21 cellular contexts compared by ENCODE assay signal in genomic region chr1:101193733-101194169, GRCh38. TPM values are rescaled to one million over a fixed set of nuclear protein-coding genes. Genes with fewer than 3 reads are reported as not detected.
DNase-seq lines count a peak whose midpoint lies in the region; ATAC-seq and TF ChIP-seq lines count a peak whose summit lies in the region.
"Had no signal": no experiment of that assay in that cellular context is flagged by ENCODE, and none has a peak within 500 bp of the region (broad histone marks: within the 10 kb centered on the region; RNA-seq: fewer than 3 reads in every experiment).

No MANE protein-coding gene starts in this region.

- H3K4me3 ChIP-seq in IMR-90 (ENCODE audit: insufficient read depth, low read depth, low read length) (no peak overlapping the region), endodermal cell (ENCODE audit: low read length) (no peak overlapping the region), right lobe of liver (peak overlapping the region in 2 of 3 donors; percentile 36 to 39), coronary artery (no peak overlapping the region)

- H3K36me3 ChIP-seq in IMR-90 (ENCODE audit: control insufficient read depth, insufficient read depth, low read length) (no peaks in the 10 kb centered on the region), endodermal cell (ENCODE audit: control insufficient read depth, insufficient read depth, low read length) (no peaks in the 10 kb centered on the region), right lobe of liver (no peaks in the 10 kb centered on the region)

- H4K20me1 ChIP-seq in IMR-90 (ENCODE audit: insufficient read depth, low read length): no peaks in the 10 kb centered on the region

- H4K91ac ChIP-seq in IMR-90 (ENCODE audit: insufficient read depth, low read depth, low read length): no peak overlapping the region

- peak overlapping the region; percentile 54 for H3K27ac Mint-ChIP-seq in endodermal cell
- H3K27ac Mint-ChIP-seq: activated CD8-positive, alpha-beta T cell treated with anti-CD3 and anti-CD28 coated beads, Interleukin-2, amount 10 ng/mL, durations not matched to agents 7 days and 5 days; H9 had no signal

- TF ChIP-seq POLR2A in IMR-90 (IDR thresholded peaks at IDR 0.05; ENCODE audit: low read depth, low read length): no peak
- peak; percentile 66 for TF ChIP-seq POLR2A in right lobe of liver (IDR thresholded peaks at IDR 0.05)

- in situ Hi-C loops in IMR-90 (cut with MboI; ENCODE audit: low sequenced_read_pairs): no loop called here

- intact Hi-C loops in IMR-90 (cut with micrococcal nuclease) (no loop called here), right lobe of liver (cut with DNase I) (no loop called here)

- H3K27me3 Mint-ChIP-seq in endodermal cell (ENCODE audit: insufficient read depth): no peaks in the 10 kb centered on the region

- H3K4me2 ChIP-seq in IMR-90 (ENCODE audit: low read depth, low read length): no peak overlapping the region

- H3K4ac ChIP-seq in IMR-90 (ENCODE audit: low read depth, low read length): no peak overlapping the region; the same call in 1 of the 2 replicates

- CTCF ChIA-PET in IMR-90 (lab: Yijun Ruan, JAX): interaction anchor here (0.6 kb wide), 1 partner anchor 197 kb away, joined by 3 read pairs; no protein-coding TSS in a partner anchor

- H3K9ac ChIP-seq in IMR-90 (ENCODE audit: low read depth, low read length) (no peak overlapping the region), endodermal cell (ENCODE audit: extremely low read depth, low read length, poor library complexity, severe bottlenecking) (no peak overlapping the region)

- H3K9me1 ChIP-seq in IMR-90 (ENCODE audit: insufficient read depth, low read length): no peaks in the 10 kb centered on the region

- dilution Hi-C loops in IMR-90 (cut with HindIII; ENCODE audit: low sequenced_read_pairs, unreplicated experiment): no loop called here

- WGBS in IMR-90 (ENCODE audit: extremely low coverage in 2 of 2, insufficient read length in 1 of 2), 2 experiments: 94% methylated on average over 2 of the region's 4 CpGs; no CpG with 5 or more reads in 1 of the 2 experiments
- 90% methylated on average over 3 to 4 of the region's 4 CpGs for WGBS in endodermal cell (ENCODE audit: insufficient coverage in 1 of 2, insufficient read length in 1 of 2), 2 experiments
- WGBS in right lobe of liver (ENCODE audit: insufficient coverage, low coverage, low lambda C conversion rate, missing lambda C conversion rate): 18% methylated on average over 4 of the region's 4 CpGs

- no peak overlapping the region for H2BK120ac ChIP-seq in IMR-90 (ENCODE audit: low read depth, low read length)

- H2AK9ac ChIP-seq in IMR-90 (replicated peaks; ENCODE audit: low read depth, low read length, poor library complexity): no peak overlapping the region

- no peaks in the 10 kb centered on the region for H3K4me1 Mint-ChIP-seq in endodermal cell
- H3K4me1 Mint-ChIP-seq: H9 had no signal

- H3K27ac ChIP-seq in IMR-90 (ENCODE audit: insufficient read depth, low read length) (no peak overlapping the region), endodermal cell (ENCODE audit: low read depth, low read length) (no peak overlapping the region), right lobe of liver (peak overlapping the region; percentile 43 to 79 (median 75)), coronary artery (no peak overlapping the region)

- H3K79me1 ChIP-seq in IMR-90 (ENCODE audit: low read depth in 1 of 2, low read length in 2 of 2): no peaks in the 10 kb centered on the region

- H3K23ac ChIP-seq in IMR-90 (ENCODE audit: low read depth, low read length): no peak overlapping the region

- TF ChIP-seq CTCF in IMR-90 (conservative IDR thresholded peaks at IDR 0.05; ENCODE audit: low read depth, low read length) (no peak), endodermal cell (conservative IDR thresholded peaks at IDR 0.05) (no peak), right lobe of liver (IDR thresholded peaks at IDR 0.05) (peak in 1 of 4 donors; percentile 11), coronary artery (IDR thresholded peaks at IDR 0.05) (no peak)

- H3K56ac ChIP-seq in IMR-90 (ENCODE audit: extremely low read depth, insufficient read depth, low read length): no peak overlapping the region

- no peak overlapping the region for H3K4me3 Mint-ChIP-seq in endodermal cell
- H3K4me3 Mint-ChIP-seq: activated CD8-positive, alpha-beta T cell treated with anti-CD3 and anti-CD28 coated beads, Interleukin-2, amount 10 ng/mL, durations not matched to agents 7 days and 5 days; H9 had no signal

- H3K27me3 ChIP-seq in IMR-90 (ENCODE audit: control insufficient read depth, insufficient read depth, low read length): no peaks in the 10 kb centered on the region
- no peaks in the 10 kb centered on the region for H3K27me3 ChIP-seq in endodermal cell (ENCODE audit: control insufficient read depth, insufficient read depth, low read length, poor library complexity, severe bottlenecking)
- no peaks in the 10 kb centered on the region for H3K27me3 ChIP-seq in right lobe of liver

- no peak overlapping the region for H4K5ac ChIP-seq in IMR-90 (ENCODE audit: low read depth, low read length)

- no peak overlapping the region for H3K14ac ChIP-seq in IMR-90 (replicated peaks; ENCODE audit: low read depth, low read length)

- H2BK15ac ChIP-seq in IMR-90 (ENCODE audit: low read depth, low read length): peak overlapping the region; percentile 86; the same call in 1 of the 3 replicates

- H4K8ac ChIP-seq in IMR-90 (ENCODE audit: low read depth in 2 of 2, low read length in 2 of 2): no peak overlapping the region

- DNase-seq in NK-92 treated with Interleukin-12 subunit alpha and Interleukin-12 subunit beta, amount 100 ng/mL, for 24 hours (lab: John Stamatoyannopoulos, UW): peak; percentile 21
- DNase-seq in NK-92 (lab: John Stamatoyannopoulos, UW; ENCODE audit: unreplicated experiment) (no peak), IMR-90 (no peak), endodermal cell (no peak), right lobe of liver (peak; percentile 74 to 90 (median 86)), coronary artery (ENCODE audit: low spot score) (no peak), activated gamma-delta T cell treated with Interleukin-2 at 50 U/mL for 16 hours (no peak)
- DNase-seq: 8988T; activated CD4-positive, CD25-positive, alpha-beta regulatory T cell; activated CD8-positive, alpha-beta T cell treated with anti-CD3 and anti-CD28 coated beads, Interleukin-2, amount 10 ng/mL, durations not matched to agents 7 days and 5 days; activated naive CD4-positive, alpha-beta T cell treated with anti-CD3 and anti-CD28 coated beads, Interleukin-2, amount 50 U/mL, for 16 hours; activated T-cell treated with anti-CD3 and anti-CD28 coated beads, Interleukin-2, amount 50 U/mL, for 48 hours; AML-193; DMS79; H9; MM.1S; NCI-H1694; NCI-H69; occipital lobe had no signal

- no peak for ATAC-seq in IMR-90 (ENCODE audit: low read depth)
- ATAC-seq in right lobe of liver: peak; percentile 94 to 99 (median 98)
- ATAC-seq in HG02678 (IDR thresholded peaks at IDR 0.05; ENCODE audit: unreplicated experiment): no peak
- ATAC-seq: activated CD8-positive, alpha-beta T cell treated with anti-CD3 and anti-CD28 coated beads, Interleukin-2, amount 10 ng/mL, durations not matched to agents 7 days and 5 days; sciatic nerve had no signal

- no peak overlapping the region for H2BK5ac ChIP-seq in IMR-90 (ENCODE audit: low read depth, low read length, poor library complexity, severe bottlenecking)

- no peak overlapping the region for H3K18ac ChIP-seq in IMR-90 (ENCODE audit: low read depth, low read length)

- no peaks in the 10 kb centered on the region for H3K9me3 ChIP-seq in IMR-90 (ENCODE audit: control insufficient read depth, insufficient read depth, low read length)
- H3K9me3 ChIP-seq in endodermal cell (ENCODE audit: control insufficient read depth, low read length): no peaks in the 10 kb centered on the region
- H3K9me3 ChIP-seq in right lobe of liver: no peaks in the 10 kb centered on the region

- no peak for TF ChIP-seq RAD21 in IMR-90 (IDR thresholded peaks at IDR 0.05; ENCODE audit: low read length)

- no peak overlapping the region for H2AK5ac ChIP-seq in IMR-90 (ENCODE audit: low read depth, low read length)

- H2AFZ ChIP-seq in IMR-90 (replicated peaks; ENCODE audit: low read length, poor library complexity): no peak overlapping the region

- no peaks in the 10 kb centered on the region for H3K36me3 Mint-ChIP-seq in endodermal cell (ENCODE audit: low read depth)

- H3K4me1 ChIP-seq in IMR-90 (ENCODE audit: control insufficient read depth, insufficient read depth, low read length): no peaks in the 10 kb centered on the region
- H3K4me1 ChIP-seq in endodermal cell (ENCODE audit: control insufficient read depth, insufficient read depth, low read length): no peaks in the 10 kb centered on the region
- peaks cover 0 to 9% (median 4%) of the 10 kb centered on the region in 4 donors for H3K4me1 ChIP-seq in right lobe of liver

- H3K9me3 Mint-ChIP-seq in endodermal cell: no peaks in the 10 kb centered on the region
- H3K9me3 Mint-ChIP-seq: H9 had no signal

- BruUV-seq in IMR-90 (replicated peaks; lab: Mats Ljungman, UMichigan): no TSS peak

- 0 out of 2 replicates have a peak overlapping the region, but pooled peaks have one; percentile 23 for H2BK20ac ChIP-seq in IMR-90 (ENCODE audit: low read depth, low read length)

- POLR2A ChIA-PET in IMR-90 (lab: Charles Lee; ENCODE audit: unreplicated experiment): no interaction called here

TF ChIP-seq in IMR-90, 13 proteins besides CTCF, POLR2A, EP300 and RAD21:
- TF ChIP-seq CHD1 (IDR thresholded peaks at IDR 0.05; ENCODE audit: low read depth, low read length) (no peak), CEBPB (IDR thresholded peaks at IDR 0.05; ENCODE audit: low read depth, low read length) (peak; percentile 82)

RNA-seq across cellular contexts. Expression of gene S1PR1, which starts 43.1 kb away (rescaled TPM):
- total RNA-seq in IMR-90 (2012; rRNA removed) (12.5 and 12.9 TPM in 2 replicates), endodermal cell (under 1 TPM; 0.35 to 0.53 TPM), right lobe of liver (10 to 100 TPM in 2 of 6 experiments, 1 to 10 TPM in 4; 9.0 to 14.8 (median 9.3) TPM)
- 14.1 and 15.6 TPM in 2 replicates for polyA plus RNA-seq in IMR-90 (2012; rRNA removed)
- polyA plus RNA-seq in IMR-90 (2012; cell fraction: cytosol; rRNA removed): 6.3 and 10.1 TPM in 2 replicates
- polyA plus RNA-seq in IMR-90 (2012; cell fraction: nucleus; rRNA removed; ENCODE audit: low replicate concordance): 6.1 TPM in 2 replicates
- polyA plus RNA-seq in endodermal cell (2013, experiment 1 of 2): 12.1 TPM
- 7.9 TPM for polyA plus RNA-seq in endodermal cell (2013, experiment 2 of 2)

Comparison
In these comparisons a context has a peak if more than half of its experiments do, and no peak if none do; other contexts are left out.
1. DNase-seq: peak in NK-92 treated with Interleukin-12 subunit alpha and Interleukin-12 subunit beta, amount 100 ng/mL, for 24 hours (single experiment) and right lobe of liver (3 of 3); none in NK-92 (single experiment), IMR-90 (single experiment), endodermal cell (single experiment), coronary artery (single experiment) and activated gamma-delta T cell treated with Interleukin-2 at 50 U/mL for 16 hours (single experiment).
2. ATAC-seq: peak in right lobe of liver (4 of 4); none in IMR-90 (single experiment) and HG02678 (single experiment).
3. H3K27ac ChIP-seq: peak in right lobe of liver (3 of 3); none in IMR-90 (single experiment), endodermal cell (single experiment) and coronary artery (0 of 2).
4. H3K4me3 ChIP-seq: peak in right lobe of liver (2 of 3); none in IMR-90 (single experiment), endodermal cell (single experiment) and coronary artery (single experiment).